Comparison of ENCODE assay signal across 13 cellular contexts in the genomic region with DNA sequence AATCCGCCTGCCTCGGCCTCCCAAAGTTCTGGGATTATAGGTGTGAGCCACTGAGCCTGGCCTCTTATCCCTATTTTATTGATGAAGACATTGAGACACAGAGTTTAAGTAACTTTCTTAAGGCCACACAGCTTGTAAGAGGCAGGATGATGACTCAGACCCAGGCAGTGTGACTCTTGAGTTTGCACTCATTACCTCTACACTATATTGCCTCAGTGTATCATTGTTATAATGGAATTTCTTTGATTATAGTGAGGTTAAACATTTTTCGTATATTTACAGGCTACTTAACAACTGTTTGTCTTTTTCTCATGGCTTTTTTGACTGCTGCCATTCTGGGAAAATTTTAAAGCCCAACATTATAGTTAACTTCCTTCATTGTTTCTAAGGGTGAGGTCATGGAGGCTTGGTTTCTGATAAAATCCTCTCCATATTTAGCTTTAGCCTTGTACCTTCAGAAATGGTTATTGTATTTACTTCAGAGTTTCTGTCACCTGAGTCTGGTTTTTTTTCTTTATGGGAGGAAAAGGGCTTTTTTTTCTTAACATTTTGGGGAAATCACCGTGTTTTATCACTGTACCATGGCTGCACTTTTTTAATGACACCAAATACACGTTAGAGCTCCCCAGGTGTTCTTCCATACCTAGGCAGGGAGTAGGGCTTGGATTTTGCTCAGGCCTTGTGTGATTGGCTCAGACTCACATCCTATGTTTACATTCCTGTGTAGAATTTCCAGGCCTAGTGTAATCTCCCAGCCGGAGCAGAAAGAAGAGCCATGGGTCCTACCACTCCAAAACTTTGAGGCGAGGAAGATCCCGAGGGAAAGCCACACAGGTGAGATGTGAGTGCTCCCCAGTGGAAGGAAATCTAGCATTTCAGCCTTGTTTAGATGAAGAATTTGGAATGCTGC. TPM values are rescaled to one million over a fixed set of nuclear protein-coding genes. Genes with fewer than 3 reads are reported as not detected.
DNase-seq lines count a peak whose midpoint lies in the region; ATAC-seq and TF ChIP-seq lines count a peak whose summit lies in the region.
"Had no signal": no experiment of that assay in that cellular context is flagged by ENCODE, and none has a peak within 500 bp of the region (broad histone marks: within the 10 kb centered on the region; RNA-seq: fewer than 3 reads in every experiment).

No MANE protein-coding gene starts in this region.

- no peaks in the 10 kb centered on the region for H3K9me2 ChIP-seq in HCT116 (ENCODE audit: insufficient read depth)

- RAD21 ChIA-PET in HCT116 (lab: Charles Lee; ENCODE audit: low non-redundant PET in 1 of 2, low total read pairs in 2 of 2, uncharacterized antibody in 2 of 2, unreplicated experiment in 2 of 2), result no interaction called here

- no peak overlapping the region for H2AFZ ChIP-seq in HCT116 (ENCODE audit: low read depth, low read length, poor library complexity, severe bottlenecking)

- ATAC-seq in HCT116, result no peak
- peak; percentile 67 for ATAC-seq in activated naive CD8-positive, alpha-beta T cell treated with anti-CD3 and anti-CD28 coated beads, Interleukin-2, amount 50 U/mL, for 24 hours

- in situ Hi-C loops in HAP-1 (cut with MboI; ENCODE audit: low sequenced_read_pairs), result no loop called here

- H3K4me3 Mint-ChIP-seq in activated naive CD8-positive, alpha-beta T cell treated with anti-CD3 and anti-CD28 coated beads, Interleukin-2, amount 50 U/mL, for 24 hours, result no peak overlapping the region
- H3K4me3 Mint-ChIP-seq in chondrocyte (ENCODE audit: unreplicated experiment), result no peak overlapping the region
- H3K4me3 Mint-ChIP-seq: activated CD4-positive, alpha-beta T cell treated with anti-CD3 and anti-CD28 coated beads, Interleukin-2, amount 10 ng/mL, durations not matched to agents 7 days and 5 days had no signal

- H3K27me3 Mint-ChIP-seq in activated naive CD8-positive, alpha-beta T cell treated with anti-CD3 and anti-CD28 coated beads, Interleukin-2, amount 50 U/mL, for 24 hours, result no peaks in the 10 kb centered on the region
- H3K27me3 Mint-ChIP-seq in chondrocyte (ENCODE audit: low read depth), result no peaks in the 10 kb centered on the region
- H3K27me3 Mint-ChIP-seq: activated CD4-positive, alpha-beta T cell treated with anti-CD3 and anti-CD28 coated beads, Interleukin-2, amount 10 ng/mL, durations not matched to agents 7 days and 5 days had no signal

- H3K4me1 ChIP-seq in HCT116 (ENCODE audit: control insufficient read depth in 1 of 2, insufficient read depth in 2 of 2, low read length in 2 of 2), result peaks cover 8 to 26% of the 10 kb centered on the region in 2 experiments
- 0 out of 2 replicates have a peak, but pooled peaks cover 3% of the 10 kb centered on the region for H3K4me1 ChIP-seq in HAP-1

- CTCF ChIA-PET in HCT116 (lab: Charles Lee), result no interaction called here

- H3K9me3 ChIP-seq in HCT116 (ENCODE audit: control insufficient read depth in 1 of 2, insufficient read depth in 1 of 2, low read depth in 1 of 2, low read length in 2 of 2) (no peaks in the 10 kb centered on the region), HAP-1 (no peaks in the 10 kb centered on the region)
- H3K9me3 ChIP-seq: adrenal gland had no signal

- no peaks in the 10 kb centered on the region for H3K9me3 Mint-ChIP-seq in activated naive CD8-positive, alpha-beta T cell treated with anti-CD3 and anti-CD28 coated beads, Interleukin-2, amount 50 U/mL, for 24 hours
- H3K9me3 Mint-ChIP-seq in chondrocyte (ENCODE audit: low read depth), result no peaks in the 10 kb centered on the region
- H3K9me3 Mint-ChIP-seq: activated CD4-positive, alpha-beta T cell treated with anti-CD3 and anti-CD28 coated beads, Interleukin-2, amount 10 ng/mL, durations not matched to agents 7 days and 5 days had no signal

- H3K9ac ChIP-seq in HCT116 (ENCODE audit: low read length), result no peak overlapping the region

- no peaks in the 10 kb centered on the region for H4K20me1 ChIP-seq in HCT116 (ENCODE audit: insufficient read depth)

- H3K36me3 ChIP-seq in HCT116 (ENCODE audit: control insufficient read depth in 1 of 2, insufficient read depth in 2 of 2, low read length in 2 of 2) (no peaks in the 10 kb centered on the region), HAP-1 (replicated peaks) (peaks cover 11% of the 10 kb centered on the region)

- intact Hi-C loops in HCT116 (cut with micrococcal nuclease) (no loop called here), lower leg skin (cut with DNase I; ENCODE audit: low total_unique reads) (no loop called here)

- H3K4me3 ChIP-seq in HCT116 (replicated peaks in 1 of 2; ENCODE audit: low read depth in 1 of 2, low read length in 2 of 2) (no peak overlapping the region), lower leg skin (ENCODE audit: low read depth, poor library complexity, severe bottlenecking) (no peak overlapping the region), HAP-1 (no peak overlapping the region)
- H3K4me3 ChIP-seq: adrenal gland had no signal

- H3K27ac ChIP-seq in HCT116 (ENCODE audit: low read depth, low read length) (no peak overlapping the region), substantia nigra (ENCODE audit: low read depth, low read length, poor library complexity, severe bottlenecking) (no peak overlapping the region)
- H3K27ac ChIP-seq: adrenal gland had no signal

- no peaks in the 10 kb centered on the region for H3K27me3 ChIP-seq in HCT116 (ENCODE audit: insufficient read depth, low read length)
- no peaks in the 10 kb centered on the region for H3K27me3 ChIP-seq in HAP-1 (ENCODE audit: low read depth)
- H3K27me3 ChIP-seq: adrenal gland had no signal

- no peaks in the 10 kb centered on the region for H3K36me3 Mint-ChIP-seq in activated naive CD8-positive, alpha-beta T cell treated with anti-CD3 and anti-CD28 coated beads, Interleukin-2, amount 50 U/mL, for 24 hours (ENCODE audit: low read depth)
- H3K36me3 Mint-ChIP-seq in chondrocyte (ENCODE audit: low read depth), result peaks cover 6% of the 10 kb centered on the region

- TF ChIP-seq POLR2A in HCT116 (IDR thresholded peaks at IDR 0.05; ENCODE audit: borderline replicate concordance, extremely low read depth, insufficient read depth, insufficient read length) (no peak), lower leg skin (IDR thresholded peaks at IDR 0.05) (no peak)

- no peaks in the 10 kb centered on the region for H3K79me2 ChIP-seq in HCT116 (ENCODE audit: insufficient read depth, low read length)

- TF ChIP-seq RAD21 in HCT116 (IDR thresholded peaks at IDR 0.05; ENCODE audit: low read depth), result no peak

- peaks cover 20% of the 10 kb centered on the region for H3K4me1 Mint-ChIP-seq in activated naive CD8-positive, alpha-beta T cell treated with anti-CD3 and anti-CD28 coated beads, Interleukin-2, amount 50 U/mL, for 24 hours
- H3K4me1 Mint-ChIP-seq in chondrocyte (ENCODE audit: low read depth), result peaks cover 22% of the 10 kb centered on the region

- no peak overlapping the region for H3K4me2 ChIP-seq in HCT116 (ENCODE audit: low read length)

- no peak overlapping the region for H3K27ac Mint-ChIP-seq in activated naive CD8-positive, alpha-beta T cell treated with anti-CD3 and anti-CD28 coated beads, Interleukin-2, amount 50 U/mL, for 24 hours
- no peak overlapping the region for H3K27ac Mint-ChIP-seq in chondrocyte (ENCODE audit: unreplicated experiment)
- H3K27ac Mint-ChIP-seq: activated CD4-positive, alpha-beta T cell treated with anti-CD3 and anti-CD28 coated beads, Interleukin-2, amount 10 ng/mL, durations not matched to agents 7 days and 5 days had no signal

- whole genome bisulfite sequencing in lower leg skin, 2 donors, result 87 to 91% methylated on average over 8 of the region's 8 CpGs

- no TSS peak for BruUV-seq in HCT116 (replicated peaks; lab: Mats Ljungman, UMichigan)

- POLR2A ChIA-PET in HCT116 (lab: Charles Lee), result interaction anchor here (1.6 kb wide), 1 partner anchor 29 kb away, joined by 3 read pairs; a partner anchor contains a TSS

- TF ChIP-seq CTCF in HCT116 (IDR thresholded peaks at IDR 0.05 in 2 of 3, conservative IDR thresholded peaks at IDR 0.05 in 1 of 3; ENCODE audit: borderline replicate concordance in 1 of 3, insufficient read depth in 1 of 3, low read depth in 2 of 3, low read length in 2 of 3), result no peak
- no peak for TF ChIP-seq CTCF in lower leg skin (IDR thresholded peaks at IDR 0.05)
- TF ChIP-seq CTCF in chondrocyte (IDR thresholded peaks at IDR 0.05), result no peak

- DNase-seq in AG08396 (ENCODE audit: low spot score) (peak; percentile 38), HCT116 (ENCODE audit: low read depth, low spot score) (no peak), iris pigment epithelial cell (ENCODE audit: low read depth) (peak; percentile 63), lower leg skin (ENCODE audit: low spot score in 2 of 2) (no peak), HAP-1 (ENCODE audit: low spot score in 2 of 2) (no peak), chondrocyte (ENCODE audit: low spot score) (no peak), substantia nigra (lab: John Stamatoyannopoulos, UW) (no peak)
- DNase-seq in activated naive CD8-positive, alpha-beta T cell treated with anti-CD3 and anti-CD28 coated beads, Interleukin-2, amount 50 U/mL, for 24 hours, result no peak
- DNase-seq: activated CD4-positive, alpha-beta T cell treated with anti-CD3 and anti-CD28 coated beads, Interleukin-2, amount 10 ng/mL, durations not matched to agents 7 days and 5 days; adrenal gland; COR-L47; kidney glomerular epithelial cell; SHP77 had no signal

TF ChIP-seq in HCT116, 20 proteins besides CTCF, POLR2A, EP300 and RAD21 (continues in another document):
- TF ChIP-seq SP1 (IDR thresholded peaks at IDR 0.05; ENCODE audit: low read depth) (no peak), ELF1 (IDR thresholded peaks at IDR 0.05; ENCODE audit: borderline replicate concordance, low read depth) (no peak)

RNA-seq across cellular contexts. Expression of a gene that starts 6.3 kb away (rescaled TPM):
- total RNA-seq in HCT116 (2021; ENCODE audit: unreplicated experiment) (4.0 TPM), lower leg skin (1 to 10 TPM; 1.4 to 3.4 (median 2.4) TPM), chondrocyte (3.2 to 4.8 TPM (median 3.3 TPM) in 3 replicates)
- polyA plus RNA-seq in HCT116 (2012), result 0.56 and 1.1 TPM in 2 replicates

RNA-seq across cellular contexts. Expression of a gene that starts 29.7 kb away (rescaled TPM):
- total RNA-seq in HCT116 (2021; ENCODE audit: unreplicated experiment), result 113 TPM
- 60.2 and 82.3 TPM in 2 replicates for polyA plus RNA-seq in HCT116 (2012)
- total RNA-seq in lower leg skin, result 100 to 1,000 TPM; 202 to 243 (median 231) TPM
- total RNA-seq in chondrocyte, result 206 to 214 TPM (median 209 TPM) in 3 replicates

Comparison
In these comparisons a context has a peak if more than half of its experiments do, and no peak if none do; other contexts are left out.
1. DNase-seq: peak in AG08396 (single experiment) and iris pigment epithelial cell (single experiment); none in HCT116 (single experiment), activated naive CD8-positive, alpha-beta T cell treated with anti-CD3 and anti-CD28 coated beads, Interleukin-2, amount 50 U/mL, for 24 hours (single experiment), lower leg skin (0 of 2), HAP-1 (0 of 2), chondrocyte (single experiment) and substantia nigra (0 of 49).